ENCODE assay signal across 10 cellular contexts in genomic region chr4:10100734-10101216, GRCh38. TPM values are rescaled to one million over a fixed set of nuclear protein-coding genes. Genes with fewer than 3 reads are reported as not detected.
DNase-seq lines count a peak whose midpoint lies in the region; ATAC-seq, FAIRE-seq and TF ChIP-seq lines count a peak whose summit lies in the region.
"Had no signal": no experiment of that assay in that cellular context is flagged by ENCODE, and none has a peak within 500 bp of the region (broad histone marks: within the 10 kb centered on the region; RNA-seq: fewer than 3 reads in every experiment).

No MANE protein-coding gene starts in this region.

- intact Hi-C loops in activated CD4-positive, alpha-beta T cell treated with anti-CD3 and anti-CD28 coated beads for 36 hours (cut with DNase I, micrococcal nuclease): no loop called here

- H3K27ac ChIP-seq in keratinocyte (ENCODE audit: control insufficient read depth, insufficient read depth, low read length) (no peak overlapping the region), substantia nigra (ENCODE audit: low read depth, low read length, poor library complexity, severe bottlenecking) (peak overlapping the region; percentile 5)

- no peak overlapping the region for H3K4me3 Mint-ChIP-seq in activated CD4-positive, alpha-beta T cell treated with anti-CD3 and anti-CD28 coated beads for 36 hours
- peak overlapping the region; percentile 71 for H3K4me3 Mint-ChIP-seq in activated naive CD8-positive, alpha-beta T cell treated with anti-CD3 and anti-CD28 coated beads, Interleukin-2, amount 10 ng/mL, durations not matched to agents 7 days and 5 days

- FAIRE-seq in keratinocyte (lab: Jason Lieb, UNC) (peak; percentile 65), HTR-8/SVneo (lab: Jason Lieb, UNC) (no peak)

- no peak overlapping the region for H3K9ac ChIP-seq in keratinocyte (ENCODE audit: control insufficient read depth, extremely low read depth, insufficient read depth, low read length)

- DNase-seq in activated CD4-positive, alpha-beta T cell treated with anti-CD3 and anti-CD28 coated beads for 36 hours: no peak
- no peak for DNase-seq in activated CD4-positive, alpha-beta T cell treated with anti-CD3 and anti-CD28 coated beads for 1 hour
- DNase-seq in activated naive CD8-positive, alpha-beta T cell treated with anti-CD3 and anti-CD28 coated beads, Interleukin-2, amount 10 ng/mL, durations not matched to agents 7 days and 5 days: no peak
- DNase-seq in keratinocyte (ENCODE audit: low read depth, low spot score): no peak
- peak in 24 of 49 donors; percentile 8 to 61 (median 29) for DNase-seq in substantia nigra (lab: John Stamatoyannopoulos, UW)
- no peak for DNase-seq in HTR-8/SVneo (ENCODE audit: insufficient read length, low spot score)
- no peak for DNase-seq in NCI-H226
- no peak for DNase-seq in DMS114 treated with DMSO at 0.1 percent for 48 hours (lab: John Stamatoyannopoulos, UW; ENCODE audit: unreplicated experiment)
- DNase-seq: islet precursor cell; stimulated activated CD4-positive, alpha-beta T cell treated with anti-CD3 and anti-CD28 coated beads, Interleukin-2, amount 100 ng/mL, for 48 hours had no signal

- H3K36me3 ChIP-seq in keratinocyte (ENCODE audit: control insufficient read depth in 2 of 2, extremely low read depth in 1 of 2, insufficient read depth in 2 of 2, low read length in 2 of 2): peaks cover 60 to 64% of the 10 kb centered on the region in 2 experiments

- H3K4me3 ChIP-seq in keratinocyte (ENCODE audit: control insufficient read depth in 2 of 3, extremely low read depth in 1 of 3, insufficient read depth in 2 of 3, low read depth in 1 of 3, low read length in 3 of 3): no peak overlapping the region

- no peak overlapping the region for H3K4me2 ChIP-seq in keratinocyte (ENCODE audit: control insufficient read depth, extremely low read depth, insufficient read depth, low read depth, low read length)

- H3K9me3 Mint-ChIP-seq in activated CD4-positive, alpha-beta T cell treated with anti-CD3 and anti-CD28 coated beads for 36 hours (ENCODE audit: low read depth): no peaks in the 10 kb centered on the region
- no peaks in the 10 kb centered on the region for H3K9me3 Mint-ChIP-seq in activated naive CD8-positive, alpha-beta T cell treated with anti-CD3 and anti-CD28 coated beads, Interleukin-2, amount 10 ng/mL, durations not matched to agents 7 days and 5 days

- H3K27me3 Mint-ChIP-seq in activated CD4-positive, alpha-beta T cell treated with anti-CD3 and anti-CD28 coated beads for 36 hours: no peaks in the 10 kb centered on the region
- H3K27me3 Mint-ChIP-seq in activated naive CD8-positive, alpha-beta T cell treated with anti-CD3 and anti-CD28 coated beads, Interleukin-2, amount 10 ng/mL, durations not matched to agents 7 days and 5 days: no peaks in the 10 kb centered on the region

- no peak for TF ChIP-seq CTCF in keratinocyte (optimal IDR thresholded peaks at IDR 0.05 in 1 of 3, IDR thresholded peaks at IDR 0.05 in 1 of 3, conservative IDR thresholded peaks at IDR 0.05 in 1 of 3; ENCODE audit: extremely low read depth in 1 of 3, insufficient read depth in 2 of 3, low read length in 3 of 3)

- H3K27me3 ChIP-seq in keratinocyte (ENCODE audit: control insufficient read depth, extremely low read depth, insufficient read depth, low read length): no peaks in the 10 kb centered on the region

- H3K9me3 ChIP-seq in keratinocyte (ENCODE audit: control insufficient read depth, low read depth, low read length): no peaks in the 10 kb centered on the region

- peaks cover 99% of the 10 kb centered on the region for H3K4me1 Mint-ChIP-seq in activated CD4-positive, alpha-beta T cell treated with anti-CD3 and anti-CD28 coated beads for 36 hours
- H3K4me1 Mint-ChIP-seq in activated naive CD8-positive, alpha-beta T cell treated with anti-CD3 and anti-CD28 coated beads, Interleukin-2, amount 10 ng/mL, durations not matched to agents 7 days and 5 days: peaks cover 91% of the 10 kb centered on the region

- dilution Hi-C loops in keratinocyte (cut with MboI; ENCODE audit: extremely low pct_ligation_motif_present, low sequenced_read_pairs): no loop called here

- POLR2A ChIA-PET in activated CD4-positive, alpha-beta T cell treated with anti-CD3 and anti-CD28 coated beads for 36 hours (lab: Charles Lee): interaction anchor here (2.6 kb wide), 1 partner anchor 17 kb away, joined by 13 read pairs; no protein-coding TSS in a partner anchor
- POLR2A ChIA-PET in activated naive CD8-positive, alpha-beta T cell treated with anti-CD3 and anti-CD28 coated beads, Interleukin-2, amount 10 ng/mL, durations not matched to agents 7 days and 5 days (lab: Charles Lee): interaction anchor here (1.3 to 5.0 kb wide), 2 partner anchors 8 to 17 kb away, joined by 3 to 37 read pairs; partner anchors contain the start of gene WDR1

- H3K4me1 ChIP-seq in keratinocyte (ENCODE audit: control insufficient read depth, extremely low read depth, insufficient read depth, low read length): peaks cover 77% of the 10 kb centered on the region

- H3K9me1 ChIP-seq in keratinocyte (ENCODE audit: control insufficient read depth, extremely low read depth, insufficient read depth, low read length): peaks cover 22% of the 10 kb centered on the region

- no peak for ATAC-seq in activated CD4-positive, alpha-beta T cell treated with anti-CD3 and anti-CD28 coated beads for 36 hours
- ATAC-seq in activated naive CD8-positive, alpha-beta T cell treated with anti-CD3 and anti-CD28 coated beads, Interleukin-2, amount 10 ng/mL, durations not matched to agents 7 days and 5 days (ENCODE audit: low read depth): peak; percentile 8

- peaks cover 78% of the 10 kb centered on the region for H3K79me2 ChIP-seq in keratinocyte (ENCODE audit: control insufficient read depth, insufficient read depth, low read length)

- H2AFZ ChIP-seq in keratinocyte (ENCODE audit: control insufficient read depth, low read length): no peak overlapping the region

- peaks cover 86% of the 10 kb centered on the region for H3K36me3 Mint-ChIP-seq in activated CD4-positive, alpha-beta T cell treated with anti-CD3 and anti-CD28 coated beads for 36 hours (ENCODE audit: low read depth)
- peaks cover 49% of the 10 kb centered on the region for H3K36me3 Mint-ChIP-seq in activated naive CD8-positive, alpha-beta T cell treated with anti-CD3 and anti-CD28 coated beads, Interleukin-2, amount 10 ng/mL, durations not matched to agents 7 days and 5 days

- CTCF ChIA-PET in activated CD4-positive, alpha-beta T cell treated with anti-CD3 and anti-CD28 coated beads for 36 hours (lab: Charles Lee): no interaction called here

- H4K20me1 ChIP-seq in keratinocyte (ENCODE audit: control insufficient read depth, extremely low read depth, insufficient read depth, low read length): peaks cover 62% of the 10 kb centered on the region

- H3K27ac Mint-ChIP-seq in activated CD4-positive, alpha-beta T cell treated with anti-CD3 and anti-CD28 coated beads for 36 hours: peak overlapping the region; percentile 69
- peak overlapping the region; percentile 87 for H3K27ac Mint-ChIP-seq in activated naive CD8-positive, alpha-beta T cell treated with anti-CD3 and anti-CD28 coated beads, Interleukin-2, amount 10 ng/mL, durations not matched to agents 7 days and 5 days

RNA-seq across cellular contexts. Expression of gene WDR1, which starts 15.8 kb away (rescaled TPM):
- 100 to 1,000 TPM; 308 to 354 TPM for total RNA-seq in activated CD4-positive, alpha-beta T cell treated with anti-CD3 and anti-CD28 coated beads for 36 hours
- 100 to 1,000 TPM; 371 to 372 TPM for total RNA-seq in activated naive CD8-positive, alpha-beta T cell treated with anti-CD3 and anti-CD28 coated beads, Interleukin-2, amount 10 ng/mL, durations not matched to agents 7 days and 5 days
- 388 to 423 TPM (median 388 TPM) in 3 replicates for polyA plus RNA-seq in keratinocyte
- 337 TPM for polyA plus RNA-seq in keratinocyte (2011; ENCODE audit: low read depth)
- polyA plus RNA-seq in keratinocyte (2011; cell fraction: cytosol; rRNA removed): 391 and 468 TPM in 2 replicates
- polyA plus RNA-seq in keratinocyte (2011; cell fraction: nucleus; rRNA removed): 312 and 336 TPM in 2 replicates
- polyA plus RNA-seq in keratinocyte (2012; ENCODE audit: low replicate concordance): 204 and 352 TPM in 2 replicates
- 342 to 533 TPM (median 448 TPM) in 3 replicates for polyA minus RNA-seq in keratinocyte
- 411 TPM for polyA minus RNA-seq in keratinocyte (2011; cell fraction: cytosol; rRNA and poly(A)+ RNA removed)
- polyA minus RNA-seq in keratinocyte (2011; cell fraction: nucleus; rRNA and poly(A)+ RNA removed): 185 and 236 TPM in 2 replicates
